In the genomic region with DNA sequence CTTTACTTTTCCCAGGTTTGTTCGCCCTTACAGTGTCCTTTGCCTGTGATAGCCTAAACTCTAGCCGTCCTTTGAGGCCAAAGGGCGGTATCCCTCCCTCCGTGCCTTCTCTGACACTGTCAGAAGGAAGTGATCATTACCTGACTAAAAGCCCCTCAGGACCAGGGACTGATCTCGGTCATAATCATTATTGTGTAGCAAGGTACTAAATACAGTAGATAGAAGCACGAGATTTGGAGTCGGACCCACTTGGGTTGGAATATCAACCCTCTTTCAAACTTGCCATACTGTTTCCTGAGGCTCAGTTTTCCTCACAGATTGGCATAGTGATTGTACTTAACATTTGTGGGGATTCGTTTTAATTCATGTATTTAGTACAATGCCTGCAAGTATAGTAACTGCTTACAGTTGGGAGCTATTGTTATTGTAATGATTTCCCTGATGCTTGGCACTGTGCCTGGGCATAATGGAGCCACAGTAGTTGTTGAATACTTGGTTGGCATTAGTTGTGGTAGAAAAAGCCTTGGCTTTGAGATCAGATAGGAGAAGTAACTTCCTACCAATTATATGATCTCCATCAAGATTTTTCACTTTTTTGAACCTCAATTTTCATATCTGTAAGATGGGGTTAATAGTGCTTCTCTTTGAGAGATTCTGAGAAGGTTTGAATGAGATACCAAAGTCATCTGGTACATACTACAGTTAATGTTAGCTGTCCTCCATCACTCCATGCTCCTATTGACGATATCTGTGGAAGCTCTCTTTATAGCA, we compare ENCODE assay signal across 8 cellular contexts. TPM values are rescaled to one million over a fixed set of nuclear protein-coding genes. Genes with fewer than 3 reads are reported as not detected.
DNase-seq lines count a peak whose midpoint lies in the region; FAIRE-seq and TF ChIP-seq lines count a peak whose summit lies in the region.

No MANE protein-coding gene starts in this region.

- H3K36me3 Mint-ChIP-seq in endothelial cell (ENCODE audit: low read depth, unreplicated experiment), result peaks cover 17% of the 10 kb centered on the region

- H3K27me3 Mint-ChIP-seq in endothelial cell (ENCODE audit: unreplicated experiment), result peaks cover 3% of the 10 kb centered on the region

- DNase-seq in GM12864 (ENCODE audit: low read depth), result no peak
- DNase-seq in NCI-H748 (lab: John Stamatoyannopoulos, UW; ENCODE audit: unreplicated experiment), result peak; percentile 45
- no peak for DNase-seq in endothelial cell (ENCODE audit: low spot score)
- DNase-seq in pons (ENCODE audit: low spot score), result peak; percentile 14
- DNase-seq in GM12892 (ENCODE audit: insufficient read length), result no peak
- no peak for DNase-seq in foreskin melanocyte
- DNase-seq in NCI-H524 treated with DMSO at 0.1 percent for 48 hours (lab: John Stamatoyannopoulos, UW), result no peak
- DNase-seq in KBM-7, result no peak

- H3K4me3 Mint-ChIP-seq in endothelial cell (ENCODE audit: unreplicated experiment), result peak overlapping the region; percentile 94

- no peaks in the 10 kb centered on the region for H3K9me3 Mint-ChIP-seq in endothelial cell (ENCODE audit: unreplicated experiment)

- H3K4me1 Mint-ChIP-seq in endothelial cell (ENCODE audit: unreplicated experiment), result peaks cover 15% of the 10 kb centered on the region

- H3K4me3 ChIP-seq in GM12864 (ENCODE audit: low read depth, low read length), result peak overlapping the region; percentile 96

- H3K27ac Mint-ChIP-seq in endothelial cell (ENCODE audit: unreplicated experiment), result peak overlapping the region; percentile 97

- in situ Hi-C loops in KBM-7 (cut with MboI; ENCODE audit: low pct_unique_long_range_greater_than_20kb, low sequenced_read_pairs), result no loop called here

- TF ChIP-seq CTCF in GM12864 (IDR thresholded peaks at IDR 0.05; ENCODE audit: low read depth, low read length, missing control alignments), result no peak
- no peak for TF ChIP-seq CTCF in endothelial cell (IDR thresholded peaks at IDR 0.05; ENCODE audit: unreplicated experiment)

- TF ChIP-seq POLR2A in GM12892 (IDR thresholded peaks at IDR 0.05; ENCODE audit: low read depth, low read length), result no peak

- no peak for FAIRE-seq in GM12892 (lab: Jason Lieb, UNC)

RNA-seq across cellular contexts. Expression of a gene that starts 0.8 kb away (rescaled TPM):
- total RNA-seq in endothelial cell (ENCODE audit: unreplicated experiment), result 23.8 TPM
- 10.4 TPM for polyA plus RNA-seq in GM12892 (2012; ENCODE audit: missing spikeins)

RNA-seq across cellular contexts. Expression of a gene that starts 26.4 kb away (rescaled TPM):
- total RNA-seq in endothelial cell (ENCODE audit: unreplicated experiment), result not detected
- not detected for polyA plus RNA-seq in GM12892 (2012; ENCODE audit: missing spikeins)

RNA-seq across cellular contexts. Expression of a gene that starts 27.2 kb away (rescaled TPM):
- total RNA-seq in endothelial cell (ENCODE audit: unreplicated experiment), result 53.4 TPM
- polyA plus RNA-seq in GM12892 (2012; ENCODE audit: missing spikeins), result not detected

RNA-seq across cellular contexts. Expression of a gene that starts 28.9 kb away (rescaled TPM):
- 2.1 TPM for total RNA-seq in endothelial cell (ENCODE audit: unreplicated experiment)
- not detected for polyA plus RNA-seq in GM12892 (2012; ENCODE audit: missing spikeins)

RNA-seq across cellular contexts. Expression of a gene that starts 54.7 kb away (rescaled TPM):
- total RNA-seq in endothelial cell (ENCODE audit: unreplicated experiment), result not detected
- polyA plus RNA-seq in GM12892 (2012; ENCODE audit: missing spikeins), result 0.19 TPM

Comparison
In these comparisons a context has a peak if more than half of its experiments do, and no peak if none do; other contexts are left out.
1. DNase-seq: peak in NCI-H748 (single experiment) and pons (single experiment); none in GM12864 (single experiment), endothelial cell (single experiment), GM12892 (single experiment), foreskin melanocyte (single experiment), NCI-H524 treated with DMSO at 0.1 percent for 48 hours (single experiment) and KBM-7 (single experiment).